18 cellular contexts compared by ENCODE assay signal in genomic region chr16:30582611-30583340, GRCh38. TPM values are rescaled to one million over a fixed set of nuclear protein-coding genes. Genes with fewer than 3 reads are reported as not detected.
A peak's percentile ranks its signal among the peaks of the same experiment; 100 is the strongest.
DNase-seq lines count a peak whose midpoint lies in the region; ATAC-seq and TF ChIP-seq lines count a peak whose summit lies in the region.
"Had no signal": no experiment of that assay in that cellular context is flagged by ENCODE, and none has a peak within 500 bp of the region (broad histone marks: within the 10 kb centered on the region; RNA-seq: fewer than 3 reads in every experiment).

No MANE protein-coding gene starts in this region.

- H3K36me3 Mint-ChIP-seq in nephron (ENCODE audit: low read depth) (peaks cover 22% of the 10 kb centered on the region), type B pancreatic cell (peaks cover 16% of the 10 kb centered on the region)
- peaks cover 78% of the 10 kb centered on the region for H3K36me3 Mint-ChIP-seq in activated T-cell treated with anti-CD3 and anti-CD28 coated beads, Interleukin-2, amount 50 U/mL, for 24 hours (ENCODE audit: low read depth)

- no peak for TF ChIP-seq CTCF in nephron (IDR thresholded peaks at IDR 0.05; ENCODE audit: unreplicated experiment in 3 of 3)
- TF ChIP-seq CTCF in type B pancreatic cell (conservative IDR thresholded peaks at IDR 0.05): no peak
- TF ChIP-seq CTCF in PC-9 (conservative IDR thresholded peaks at IDR 0.05): no peak

- H4K20me1 ChIP-seq in PC-9 (ENCODE audit: insufficient read depth): no peaks in the 10 kb centered on the region; the same call in 1 of the 2 replicates

- H3K4me1 ChIP-seq in NT2/D1 (ENCODE audit: insufficient read depth, insufficient read length): peaks cover 6% of the 10 kb centered on the region
- peaks cover 12% of the 10 kb centered on the region; the same call in 1 of the 2 replicates for H3K4me1 ChIP-seq in PC-9 (replicated peaks; ENCODE audit: insufficient read depth)
- H3K4me1 ChIP-seq: BE2C had no signal

- CTCF ChIA-PET in PC-9 (lab: Charles Lee): no interaction called here

- H3K9me3 ChIP-seq in NT2/D1 (ENCODE audit: insufficient read depth, low read length) (no peaks in the 10 kb centered on the region), PC-9 (ENCODE audit: insufficient read depth, low read depth) (no peaks in the 10 kb centered on the region)
- H3K9me3 ChIP-seq: BE2C had no signal

- peaks cover 11% of the 10 kb centered on the region for H3K4me1 Mint-ChIP-seq in nephron
- peaks cover 12% of the 10 kb centered on the region for H3K4me1 Mint-ChIP-seq in type B pancreatic cell (ENCODE audit: unreplicated experiment)
- peaks cover 38% of the 10 kb centered on the region for H3K4me1 Mint-ChIP-seq in activated T-cell treated with anti-CD3 and anti-CD28 coated beads, Interleukin-2, amount 50 U/mL, for 24 hours (ENCODE audit: low read depth)
- H3K4me1 Mint-ChIP-seq: GM23338 had no signal

- peaks cover 6% of the 10 kb centered on the region; the same call in 1 of the 2 replicates for H3F3A ChIP-seq in PC-9 (ENCODE audit: insufficient read depth, low read depth)

- no peaks in the 10 kb centered on the region for H3K9me3 Mint-ChIP-seq in nephron
- peaks cover 4% of the 10 kb centered on the region for H3K9me3 Mint-ChIP-seq in type B pancreatic cell
- no peaks in the 10 kb centered on the region for H3K9me3 Mint-ChIP-seq in activated T-cell treated with anti-CD3 and anti-CD28 coated beads, Interleukin-2, amount 50 U/mL, for 24 hours
- H3K9me3 Mint-ChIP-seq: CD8-positive, alpha-beta memory T cell had no signal

- H3K27ac Mint-ChIP-seq in nephron (no peak overlapping the region), type B pancreatic cell (no peak overlapping the region)
- no peak overlapping the region for H3K27ac Mint-ChIP-seq in activated T-cell treated with anti-CD3 and anti-CD28 coated beads, Interleukin-2, amount 50 U/mL, for 24 hours
- H3K27ac Mint-ChIP-seq: CD8-positive, alpha-beta memory T cell; GM23338 had no signal

- H3K9me2 ChIP-seq in PC-9 (ENCODE audit: insufficient read depth): no peaks in the 10 kb centered on the region

- no peak for ATAC-seq in left cardiac atrium
- ATAC-seq in Right ventricle myocardium superior (ENCODE audit: poor library complexity): no peak
- no peak for ATAC-seq in GM21447 (IDR thresholded peaks at IDR 0.05; ENCODE audit: unreplicated experiment)
- ATAC-seq: GM23338, SK-N-SH treated with all-trans-retinoic acid at 6 μM for 48 hours had no signal

- H3K4me3 ChIP-seq in NT2/D1 (ENCODE audit: insufficient read length, low read depth) (no peak overlapping the region), PC-9 (no peak overlapping the region)
- H3K4me3 ChIP-seq: GM23338 had no signal

- no peaks in the 10 kb centered on the region for H3K27me3 ChIP-seq in NT2/D1 (ENCODE audit: insufficient read depth, insufficient read length)
- H3K27me3 ChIP-seq in PC-9 (ENCODE audit: insufficient read depth, low read depth): no peaks in the 10 kb centered on the region
- H3K27me3 ChIP-seq: BE2C had no signal

- no peak overlapping the region for H3K27ac ChIP-seq in PC-9

- peaks cover 47% of the 10 kb centered on the region for H3K79me2 ChIP-seq in PC-9 (ENCODE audit: low read depth)

- POLR2A ChIA-PET in PC-9 (lab: Charles Lee; ENCODE audit: unreplicated experiment): no interaction called here

- H3K4me3 Mint-ChIP-seq in nephron (peak overlapping the region in 2 of 3 experiments; percentile 29 to 54), type B pancreatic cell (peak overlapping the region; percentile 31)
- H3K4me3 Mint-ChIP-seq in activated T-cell treated with anti-CD3 and anti-CD28 coated beads, Interleukin-2, amount 50 U/mL, for 24 hours: no peak overlapping the region
- H3K4me3 Mint-ChIP-seq: GM23338 had no signal

- no peak overlapping the region for H3K4me2 ChIP-seq in PC-9
- H3K4me2 ChIP-seq: GM23338 had no signal

- intact Hi-C loops in left cardiac atrium (cut with DNase I): loop anchor here in 1 of 2 donors (10.0 kb wide), 1 partner anchor 52 kb away; no protein-coding TSS in a partner anchor
- intact Hi-C loops in Right ventricle myocardium superior (cut with DNase I): no loop called here
- intact Hi-C loops in PC-9 (cut with micrococcal nuclease; ENCODE audit: unreplicated experiment): no loop called here

- no peak overlapping the region for H2AFZ ChIP-seq in PC-9
- H2AFZ ChIP-seq: GM23338 had no signal

- no TSS peak for BruUV-seq in PC-9 (replicated peaks; lab: Mats Ljungman, UMichigan)

- H3K36me3 ChIP-seq in NT2/D1 (ENCODE audit: insufficient read depth, insufficient read length, low read length) (peaks cover 57% of the 10 kb centered on the region), PC-9 (ENCODE audit: low read depth) (0 out of 2 replicates have a peak, but pooled peaks cover 7% of the 10 kb centered on the region)

- H3K27me3 Mint-ChIP-seq in nephron (ENCODE audit: low read depth) (no peaks in the 10 kb centered on the region), type B pancreatic cell (no peaks in the 10 kb centered on the region)
- no peaks in the 10 kb centered on the region for H3K27me3 Mint-ChIP-seq in activated T-cell treated with anti-CD3 and anti-CD28 coated beads, Interleukin-2, amount 50 U/mL, for 24 hours

- peak overlapping the region; percentile 8 for H3K9ac ChIP-seq in NT2/D1 (ENCODE audit: insufficient read length, low read depth)

- peak; percentile 22 for DNase-seq in left cardiac atrium
- DNase-seq in Right ventricle myocardium superior: no peak
- no peak for DNase-seq in NT2/D1 (ENCODE audit: low read depth, low spot score)
- no peak for DNase-seq in type B pancreatic cell (ENCODE audit: extremely low spot score, unreplicated experiment)
- no peak for DNase-seq in PC-9
- DNase-seq in activated T-cell treated with anti-CD3 and anti-CD28 coated beads, Interleukin-2, amount 50 U/mL, for 24 hours: no peak
- DNase-seq: BE2C; CD8-positive, alpha-beta memory T cell; NCI-H187; NCI-H2107; NCI-H510A; NCI-H748 treated with DMSO at 0.1 percent for 48 hours; NK-92 treated with Interleukin-12 subunit alpha and Interleukin-12 subunit beta, amount 100 ng/mL, for 24 hours; SIG-M5 had no signal

RNA-seq across cellular contexts. Expression of gene ZNF785, which starts 2.7 kb away (rescaled TPM):
- total RNA-seq in left cardiac atrium (1 to 10 TPM; 8.2 to 9.8 TPM), Right ventricle myocardium superior (7.1 TPM), type B pancreatic cell (ENCODE audit: low replicate concordance) (22.4 and 29.1 TPM in 2 replicates), PC-9 (2021) (30.9 and 39.8 TPM in 2 replicates)

RNA-seq across cellular contexts. Expression of gene ZNF688, which starts 11.3 kb away (rescaled TPM):
- 10 to 100 TPM in 1 of 2 donors, 1 to 10 TPM in 1; 7.9 to 12.5 TPM for total RNA-seq in left cardiac atrium
- total RNA-seq in Right ventricle myocardium superior: 12.2 TPM
- 9.8 and 14.3 TPM in 2 replicates for total RNA-seq in type B pancreatic cell (ENCODE audit: low replicate concordance)
- total RNA-seq in PC-9 (2021): 13.1 and 25.7 TPM in 2 replicates

RNA-seq across cellular contexts. Expression of gene ZNF764, which starts 24.6 kb away (rescaled TPM):
- total RNA-seq in left cardiac atrium: 1 to 10 TPM; 5.7 to 8.7 TPM
- total RNA-seq in Right ventricle myocardium superior: 8.0 TPM
- total RNA-seq in type B pancreatic cell (ENCODE audit: low replicate concordance): 16.8 and 20.2 TPM in 2 replicates
- total RNA-seq in PC-9 (2021): 12.3 and 12.4 TPM in 2 replicates

RNA-seq across cellular contexts. Expression of gene ZNF689, which starts 27.4 kb away (rescaled TPM):
- total RNA-seq in left cardiac atrium: 1 to 10 TPM; 5.2 to 6.6 TPM
- total RNA-seq in Right ventricle myocardium superior: 4.4 TPM
- total RNA-seq in type B pancreatic cell (ENCODE audit: low replicate concordance): 8.1 and 14.9 TPM in 2 replicates
- total RNA-seq in PC-9 (2021): 9.1 and 10.1 TPM in 2 replicates

RNA-seq across cellular contexts. Expression of gene ZNF747, which starts 48.1 kb away (rescaled TPM):
- 1 to 10 TPM; 8.0 to 8.2 TPM for total RNA-seq in left cardiac atrium
- total RNA-seq in Right ventricle myocardium superior: 8.0 TPM
- 9.3 and 11.4 TPM in 2 replicates for total RNA-seq in type B pancreatic cell (ENCODE audit: low replicate concordance)
- 14.5 and 17.9 TPM in 2 replicates for total RNA-seq in PC-9 (2021)
